In genomic region chr10:97732052-97732359, GRCh38 we compare ENCODE assay signal across 1 cellular context.
A peak's percentile ranks its signal among the peaks of the same experiment; 100 is the strongest.
TF ChIP-seq lines count a peak whose summit lies in the region.

No MANE protein-coding gene starts in this region.

TF ChIP-seq in HEK293, 187 proteins besides CTCF, POLR2A, EP300 and RAD21 (continued from another document):
- TF ChIP-seq, protein P1, sequence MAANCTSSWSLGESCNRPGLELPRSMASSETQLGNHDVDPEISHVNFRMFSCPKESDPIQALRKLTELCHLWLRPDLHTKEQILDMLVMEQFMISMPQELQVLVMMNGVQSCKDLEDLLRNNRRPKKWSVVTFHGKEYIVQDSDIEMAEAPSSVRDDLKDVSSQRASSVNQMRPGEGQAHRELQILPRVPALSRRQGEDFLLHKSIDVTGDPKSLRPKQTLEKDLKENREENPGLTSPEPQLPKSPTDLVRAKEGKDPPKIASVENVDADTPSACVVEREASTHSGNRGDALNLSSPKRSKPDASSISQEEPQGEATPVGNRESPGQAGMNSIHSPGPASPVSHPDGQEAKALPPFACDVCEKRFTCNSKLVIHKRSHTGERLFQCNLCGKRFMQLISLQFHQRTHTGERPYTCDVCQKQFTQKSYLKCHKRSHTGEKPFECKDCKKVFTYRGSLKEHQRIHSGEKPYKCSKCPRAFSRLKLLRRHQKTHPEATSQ (tag by site-specific recombination; IDR thresholded peaks at IDR 0.05), result no peak
- TF ChIP-seq ZNF391 (tag by site-specific recombination; IDR thresholded peaks at IDR 0.05; ENCODE audit: borderline replicate concordance, low read depth), result 0 out of 2 replicates have a peak, but pooled peaks have one; percentile 1
- no peak for TF ChIP-seq KLF17 (tag by site-specific recombination; IDR thresholded peaks at IDR 0.05)
- no peak for TF ChIP-seq ZNF704 (tag by site-specific recombination; IDR thresholded peaks at IDR 0.05)
- no peak for TF ChIP-seq ZNF433 (tag by site-specific recombination; IDR thresholded peaks at IDR 0.05; ENCODE audit: low read depth)
TF ChIP-seq in HEK293: peak in this region for 2.
